8 cellular contexts compared by ENCODE assay signal in genomic region chr7:45631569-45631968, GRCh38. TPM values are rescaled to one million over a fixed set of nuclear protein-coding genes. Genes with fewer than 3 reads are reported as not detected.
"Had no signal": no experiment of that assay in that cellular context is flagged by ENCODE, and none has a peak within 500 bp of the region (broad histone marks: within the 10 kb centered on the region; RNA-seq: fewer than 3 reads in every experiment).

No MANE protein-coding gene starts in this region.

- H3K27ac ChIP-seq: GM23248 had no signal

- H3K36me3 ChIP-seq: HAP-1 had no signal

- DNase-seq: GM23248, GOT3, H7, H9, HCEC 1CT, HFFc6 had no signal

- H3K9me3 Mint-ChIP-seq: HFFc6 had no signal

- H2AFZ ChIP-seq: GM23248 had no signal

- H3K4me1 ChIP-seq: HAP-1 had no signal

- H3K27ac Mint-ChIP-seq: H9, HFFc6 had no signal

- H3K9me3 ChIP-seq: HAP-1 had no signal

- H3K9ac ChIP-seq: GM23248 had no signal

- H3K4me3 Mint-ChIP-seq: H9, HFFc6 had no signal

- H3K4me3 ChIP-seq: GM23248, HAP-1 had no signal

- ATAC-seq: HCT116 had no signal

RNA-seq across cellular contexts. Expression of gene ADCY1, which starts 57.4 kb away (rescaled TPM):
- polyA plus RNA-seq: GM23248 had no signal
